9 cellular contexts compared by ENCODE assay signal in genomic region chr6:111844921-111845320, GRCh38. TPM values are rescaled to one million over a fixed set of nuclear protein-coding genes. Genes with fewer than 3 reads are reported as not detected.
DNase-seq lines count a peak whose midpoint lies in the region; ATAC-seq and TF ChIP-seq lines count a peak whose summit lies in the region.
"Had no signal": no experiment of that assay in that cellular context is flagged by ENCODE, and none has a peak within 500 bp of the region (broad histone marks: within the 10 kb centered on the region; RNA-seq: fewer than 3 reads in every experiment).

No MANE protein-coding gene starts in this region.

- H3K9me3 Mint-ChIP-seq in mesothelial cell of epicardium = no peaks in the 10 kb centered on the region

- H3K4me1 ChIP-seq in HEK293 (ENCODE audit: control insufficient read depth, insufficient read depth, low read length) = 0 out of 2 replicates have a peak, but pooled peaks cover 2% of the 10 kb centered on the region

- CTCF ChIA-PET in HEK293 (lab: Yijun Ruan, JAX) = interaction anchor here (0.6 to 1.7 kb wide), 3 partner anchors 68 to 781 kb away, joined by 4 to 5 read pairs (median 5); no protein-coding TSS in a partner anchor

- no peak for ATAC-seq in HG03108 (IDR thresholded peaks at IDR 0.05; ENCODE audit: unreplicated experiment)
- ATAC-seq in HG02763 (IDR thresholded peaks at IDR 0.05; ENCODE audit: unreplicated experiment) = no peak

- no peak overlapping the region for H3K4me3 Mint-ChIP-seq in mesothelial cell of epicardium

- H3K27ac Mint-ChIP-seq in mesothelial cell of epicardium = peak overlapping the region; percentile 73

- no peaks in the 10 kb centered on the region for H3K27me3 Mint-ChIP-seq in mesothelial cell of epicardium (ENCODE audit: low read depth)

- H3K36me3 ChIP-seq in GM06990 (ENCODE audit: control insufficient read depth, insufficient read depth, low read length) = no peaks in the 10 kb centered on the region
- peaks cover 0 to 7% of the 10 kb centered on the region in 2 experiments; a peak in 1 of 3 replicates for H3K36me3 ChIP-seq in HEK293 (ENCODE audit: control insufficient read depth in 2 of 2, insufficient read depth in 1 of 2, low read length in 2 of 2)

- no peaks in the 10 kb centered on the region for H3K36me3 Mint-ChIP-seq in mesothelial cell of epicardium

- H3K27me3 ChIP-seq in GM06990 (replicated peaks; ENCODE audit: control insufficient read depth, insufficient read depth, low read length) = no peaks in the 10 kb centered on the region

- DNase-seq in GM06990 (ENCODE audit: extremely low read depth, insufficient read length) (peak; percentile 15), astrocyte of the hippocampus (ENCODE audit: low read depth, low spot score) (peak; percentile 72), mesothelial cell of epicardium (ENCODE audit: low spot score in 2 of 2, unreplicated experiment in 2 of 2) (no peak), NCI-H187 (lab: John Stamatoyannopoulos, UW) (no peak), NCI-H2107 treated with DMSO at 0.1 percent for 48 hours (lab: John Stamatoyannopoulos, UW; ENCODE audit: unreplicated experiment) (no peak)
- DNase-seq: NCI-H1105 had no signal

- H3K9me3 ChIP-seq in HEK293 (ENCODE audit: control insufficient read depth, insufficient read depth, low read depth, low read length) = no peaks in the 10 kb centered on the region

- POLR2A ChIA-PET in HEK293 (lab: Yijun Ruan, JAX) = no interaction called here

- no peak overlapping the region for H3K4me3 ChIP-seq in GM06990 (replicated peaks; ENCODE audit: low read depth, low read length)
- no peak overlapping the region for H3K4me3 ChIP-seq in HEK293 (ENCODE audit: low read depth, low read length)

- H3K4me1 Mint-ChIP-seq in mesothelial cell of epicardium = peaks cover 29% of the 10 kb centered on the region

- no peak overlapping the region for H3K27ac ChIP-seq in HEK293 (ENCODE audit: extremely low read depth, low read depth, low read length)

- TF ChIP-seq CTCF in GM06990 (IDR thresholded peaks at IDR 0.05; ENCODE audit: insufficient read depth, low read length, poor library complexity, severe bottlenecking) = no peak
- TF ChIP-seq CTCF in HEK293 (tag by site-specific recombination; IDR thresholded peaks at IDR 0.05) = no peak
- no peak for TF ChIP-seq CTCF in mesothelial cell of epicardium (IDR thresholded peaks at IDR 0.05; ENCODE audit: unreplicated experiment)

TF ChIP-seq in HEK293, 187 proteins besides CTCF, POLR2A, EP300 and RAD21:
- TF ChIP-seq ZNF664 (tag by site-specific recombination; IDR thresholded peaks at IDR 0.05) (no peak), ZNF585B (tag by site-specific recombination; IDR thresholded peaks at IDR 0.05) (no peak), ZNF354C (tag by site-specific recombination; IDR thresholded peaks at IDR 0.05; ENCODE audit: borderline replicate concordance, low read depth) (no peak), ZIC2 (tag by site-specific recombination; IDR thresholded peaks at IDR 0.05) (peak; percentile 79), SETDB1 (IDR thresholded peaks at IDR 0.05; ENCODE audit: insufficient read length, low read length) (no peak), ZNF530 (tag by site-specific recombination; IDR thresholded peaks at IDR 0.05; ENCODE audit: low read depth) (no peak), ZNF132 (tag by site-specific recombination; IDR thresholded peaks at IDR 0.05; ENCODE audit: borderline replicate concordance) (no peak), REST (tag by site-specific recombination; IDR thresholded peaks at IDR 0.05) (no peak), HOXC10 (CRISPR knock-in tag; IDR thresholded peaks at IDR 0.05) (no peak), YY1 (tag by site-specific recombination; IDR thresholded peaks at IDR 0.05) (no peak), PRDM1 (tag by site-specific recombination; IDR thresholded peaks at IDR 0.05) (peak; percentile 63), ZNF514 (tag by site-specific recombination; IDR thresholded peaks at IDR 0.05) (no peak), ELK4 (IDR thresholded peaks at IDR 0.05; ENCODE audit: borderline replicate concordance, low read depth, low read length) (no peak)

RNA-seq across cellular contexts. Expression of gene FYN, which starts 28.3 kb away (rescaled TPM):
- 104 to 123 TPM (median 115 TPM) in 3 replicates for total RNA-seq in mesothelial cell of epicardium

Comparison
In these comparisons a context has a peak if more than half of its experiments do, and no peak if none do; other contexts are left out.
1. DNase-seq: peak in GM06990 (single experiment) and astrocyte of the hippocampus (single experiment); none in mesothelial cell of epicardium (0 of 2), NCI-H187 (0 of 2) and NCI-H2107 treated with DMSO at 0.1 percent for 48 hours (single experiment).